ENCODE assay signal across 8 cellular contexts in the genomic region with DNA sequence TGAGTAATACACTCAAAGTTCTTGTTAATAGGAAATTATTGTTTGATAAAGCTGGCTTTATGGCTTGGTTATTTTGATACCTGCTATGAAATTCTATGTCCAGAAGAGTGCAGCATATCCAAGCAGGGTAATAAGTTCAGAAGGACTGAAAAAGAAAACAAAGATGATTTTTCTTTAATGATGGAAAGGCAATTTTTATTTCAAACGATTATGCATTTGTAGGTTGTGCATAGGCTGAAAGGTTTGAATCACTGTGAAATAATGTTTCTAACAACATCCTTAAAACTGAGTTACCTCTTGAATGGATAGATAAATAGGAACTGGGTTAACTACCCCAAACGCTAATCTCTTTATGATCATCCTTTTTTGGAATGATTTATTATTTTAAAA. TPM values are rescaled to one million over a fixed set of nuclear protein-coding genes. Genes with fewer than 3 reads are reported as not detected.
DNase-seq lines count a peak whose midpoint lies in the region; ATAC-seq and TF ChIP-seq lines count a peak whose summit lies in the region.

No MANE protein-coding gene starts in this region.

- H3K4me3 ChIP-seq in neutrophil (ENCODE audit: low read depth in 1 of 2, low read length in 1 of 2), result no peak overlapping the region

- CTCF ChIA-PET in GM10248 (lab: Yijun Ruan, JAX), result interaction anchor here (0.8 to 1.8 kb wide), 18 partner anchors 10 to 726 kb away, joined by 3 to 9 read pairs (median 3); no protein-coding TSS in a partner anchor

- ATAC-seq in GM21576 (IDR thresholded peaks at IDR 0.05; ENCODE audit: unreplicated experiment) (no peak), HG03108 (IDR thresholded peaks at IDR 0.05; ENCODE audit: unreplicated experiment) (no peak)

- H3K27me3 ChIP-seq in neutrophil, result no peaks in the 10 kb centered on the region

- TF ChIP-seq CTCF in GM10248 (IDR thresholded peaks at IDR 0.05; ENCODE audit: control extremely low read depth, extremely low read depth, low read depth, missing control alignments), result peak; percentile 62
- TF ChIP-seq CTCF in neutrophil (IDR thresholded peaks at IDR 0.05), result no peak

- H3K4me1 ChIP-seq in neutrophil (ENCODE audit: control insufficient read depth in 1 of 2, insufficient read depth in 1 of 2, low read depth in 1 of 2, low read length in 1 of 2), result peaks cover 44 to 45% of the 10 kb centered on the region in 2 experiments

- POLR2A ChIA-PET in GM10248 (lab: Yijun Ruan, JAX), result interaction anchor here (1.0 kb wide), 1 partner anchor 95 kb away, joined by 3 read pairs; no protein-coding TSS in a partner anchor

- DNase-seq in A172 (ENCODE audit: low spot score) (peak; percentile 3), GM10248 (ENCODE audit: extremely low spot score) (no peak), OCI-M1 (lab: John Stamatoyannopoulos, UW) (peak; percentile 86), dermis microvascular lymphatic vessel endothelial cell (ENCODE audit: low read depth in 2 of 2) (peak; percentile 39)
- DNase-seq in activated effector memory CD4-positive, alpha-beta T cell treated with Interleukin-2 at 50 U/mL for 16 hours, result no peak

- no peaks in the 10 kb centered on the region for H3K9me3 ChIP-seq in neutrophil

- no peaks in the 10 kb centered on the region for H3K36me3 ChIP-seq in neutrophil

- peak overlapping the region; percentile 77 for H3K27ac ChIP-seq in neutrophil

RNA-seq across cellular contexts. Expression of a gene that starts 1.4 kb away (rescaled TPM):
- total RNA-seq in A172 (2014; rRNA removed; shearing (Covaris generic)), result 5.7 and 6.3 TPM in 2 replicates
- 43.6 and 102 TPM in 2 replicates for total RNA-seq in dermis microvascular lymphatic vessel endothelial cell

Comparison
In these comparisons a context has a peak if more than half of its experiments do, and no peak if none do; other contexts are left out.
1. DNase-seq: peak in A172 (single experiment), OCI-M1 (single experiment) and dermis microvascular lymphatic vessel endothelial cell (2 of 2); none in GM10248 (single experiment) and activated effector memory CD4-positive, alpha-beta T cell treated with Interleukin-2 at 50 U/mL for 16 hours (single experiment).